ENCODE assay signal across 21 cellular contexts in the genomic region with DNA sequence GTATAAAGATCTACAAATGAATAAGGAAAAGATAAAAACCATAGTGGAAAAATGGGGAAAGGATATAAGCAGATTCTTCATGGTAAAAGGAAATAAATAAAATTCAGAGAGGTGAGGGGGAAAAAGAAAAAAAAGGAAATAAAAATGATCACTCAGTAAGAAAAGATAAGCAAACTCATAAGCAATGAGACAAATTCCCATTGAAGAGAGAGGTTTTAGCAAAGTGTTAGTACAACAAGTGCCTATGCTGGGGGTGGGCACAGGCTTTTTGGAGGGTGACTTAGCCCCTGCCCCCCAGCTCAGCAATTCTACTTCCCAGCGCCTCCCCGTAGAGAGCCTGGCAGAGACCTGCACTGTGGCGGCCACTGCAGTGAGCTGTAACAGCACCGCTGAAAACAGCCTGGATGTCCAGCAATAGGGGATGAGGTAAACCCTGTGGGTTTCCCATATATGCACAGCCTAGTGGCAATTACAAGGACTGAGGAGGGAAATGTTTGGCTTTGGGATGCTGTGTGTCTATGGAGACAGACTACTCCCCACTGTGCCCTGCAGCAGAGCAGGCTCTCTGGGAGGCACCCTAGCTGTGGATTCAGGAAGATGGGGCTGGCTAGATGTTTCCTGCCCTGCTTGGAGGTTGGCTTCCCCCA. TPM values are rescaled to one million over a fixed set of nuclear protein-coding genes. Genes with fewer than 3 reads are reported as not detected.
DNase-seq lines count a peak whose midpoint lies in the region; ATAC-seq and TF ChIP-seq lines count a peak whose summit lies in the region.
"Had no signal": no experiment of that assay in that cellular context is flagged by ENCODE, and none has a peak within 500 bp of the region (broad histone marks: within the 10 kb centered on the region; RNA-seq: fewer than 3 reads in every experiment).

No MANE protein-coding gene starts in this region.

- DNase-seq in activated T-cell treated with anti-CD3 and anti-CD28 coated beads, Interleukin-2, amount 50 U/mL, for 72 hours: no peak
- DNase-seq in activated T-cell treated with anti-CD3 and anti-CD28 coated beads, Interleukin-2, amount 50 U/mL, for 48 hours: no peak
- DNase-seq in NCI-H146 treated with DMSO at 0.1 percent for 48 hours (lab: John Stamatoyannopoulos, UW; ENCODE audit: unreplicated experiment) (peak; percentile 10), endodermal cell (peak; percentile 70), suprapubic skin (ENCODE audit: low spot score in 2 of 2) (peak; percentile 6 to 40), breast epithelium (ENCODE audit: low spot score in 2 of 2) (no peak), glutamatergic neuron (no peak)
- DNase-seq in CD8-positive, alpha-beta memory T cell: no peak
- DNase-seq: activated CD8-positive, alpha-beta T cell treated with anti-CD3 and anti-CD28 coated beads, Interleukin-2, amount 10 ng/mL, durations not matched to agents 7 days and 5 days; Calu3; kidney glomerular epithelial cell; mucosa of descending colon; NCI-H1436; NCI-H510A; PC-3; small intestine; stimulated activated naive CD4-positive, alpha-beta T cell had no signal

- 52 to 71% methylated on average over 2 to 4 of the region's 4 CpGs for WGBS in endodermal cell (ENCODE audit: insufficient coverage in 1 of 2, insufficient read length in 1 of 2), 2 experiments
- WGBS in suprapubic skin: 59% methylated on average over 3 of the region's 4 CpGs

- no peaks in the 10 kb centered on the region for H3K36me3 Mint-ChIP-seq in activated T-cell treated with anti-CD3 and anti-CD28 coated beads, Interleukin-2, amount 50 U/mL, for 72 hours (ENCODE audit: insufficient read depth in 2 of 2)
- no peaks in the 10 kb centered on the region for H3K36me3 Mint-ChIP-seq in endodermal cell (ENCODE audit: low read depth)
- H3K36me3 Mint-ChIP-seq in glutamatergic neuron (ENCODE audit: unreplicated experiment): peaks cover 5% of the 10 kb centered on the region
- H3K36me3 Mint-ChIP-seq in CD8-positive, alpha-beta memory T cell: peaks cover 0 to 3% (median under 1%) of the 10 kb centered on the region in 3 donors

- no peaks in the 10 kb centered on the region for H3K36me3 ChIP-seq in endodermal cell (ENCODE audit: control insufficient read depth, insufficient read depth, low read length)
- no peaks in the 10 kb centered on the region for H3K36me3 ChIP-seq in suprapubic skin
- H3K36me3 ChIP-seq in breast epithelium: no peaks in the 10 kb centered on the region
- H3K36me3 ChIP-seq in CD8-positive, alpha-beta memory T cell (ENCODE audit: insufficient read depth, low read length): no peaks in the 10 kb centered on the region
- H3K36me3 ChIP-seq: ascending aorta, pancreas, vagina had no signal

- TF ChIP-seq POLR2A in suprapubic skin (IDR thresholded peaks at IDR 0.05): no peak
- TF ChIP-seq POLR2A in breast epithelium (IDR thresholded peaks at IDR 0.05): no peak

- ATAC-seq in activated T-cell treated with anti-CD3 and anti-CD28 coated beads, Interleukin-2, amount 50 U/mL, for 72 hours (replicated peaks in 1 of 2): no peak
- ATAC-seq: activated CD8-positive, alpha-beta T cell treated with anti-CD3 and anti-CD28 coated beads, Interleukin-2, amount 10 ng/mL, durations not matched to agents 7 days and 5 days; mucosa of descending colon; pancreas; PC-3 had no signal

- H3K4me1 ChIP-seq in endodermal cell (ENCODE audit: control insufficient read depth, insufficient read depth, low read length) (no peaks in the 10 kb centered on the region), suprapubic skin (peaks cover 13% of the 10 kb centered on the region), breast epithelium (peaks cover 0 to 7% of the 10 kb centered on the region in 2 donors)
- peaks cover 10% of the 10 kb centered on the region for H3K4me1 ChIP-seq in CD8-positive, alpha-beta memory T cell (ENCODE audit: insufficient read depth, low read length)

- peaks cover 7% of the 10 kb centered on the region for H3K27me3 ChIP-seq in endodermal cell (ENCODE audit: control insufficient read depth, insufficient read depth, low read length, poor library complexity, severe bottlenecking)
- no peaks in the 10 kb centered on the region for H3K27me3 ChIP-seq in suprapubic skin
- H3K27me3 ChIP-seq in breast epithelium: no peaks in the 10 kb centered on the region
- H3K27me3 ChIP-seq in CD8-positive, alpha-beta memory T cell (ENCODE audit: insufficient read depth, low read length, poor library complexity, severe bottlenecking): no peaks in the 10 kb centered on the region
- H3K27me3 ChIP-seq: ascending aorta, pancreas, vagina had no signal

- H3K9me3 ChIP-seq in endodermal cell (ENCODE audit: control insufficient read depth, low read length) (no peaks in the 10 kb centered on the region), suprapubic skin (no peaks in the 10 kb centered on the region), breast epithelium (no peaks in the 10 kb centered on the region)
- H3K9me3 ChIP-seq in CD8-positive, alpha-beta memory T cell (ENCODE audit: low read length): no peaks in the 10 kb centered on the region
- H3K9me3 ChIP-seq: ascending aorta, mucosa of descending colon, pancreas, vagina had no signal

- TF ChIP-seq CTCF in endodermal cell (conservative IDR thresholded peaks at IDR 0.05) (peak; percentile 38), suprapubic skin (IDR thresholded peaks at IDR 0.05) (no peak), breast epithelium (IDR thresholded peaks at IDR 0.05) (no peak), glutamatergic neuron (IDR thresholded peaks at IDR 0.05; ENCODE audit: partially characterized antibody, unreplicated experiment) (no peak)

- H3K4me1 Mint-ChIP-seq in activated T-cell treated with anti-CD3 and anti-CD28 coated beads, Interleukin-2, amount 50 U/mL, for 72 hours (ENCODE audit: low read depth): peaks cover 19% of the 10 kb centered on the region
- H3K4me1 Mint-ChIP-seq in endodermal cell (peaks cover 14% of the 10 kb centered on the region), glutamatergic neuron (ENCODE audit: low read depth, unreplicated experiment) (peaks cover 6% of the 10 kb centered on the region)
- H3K4me1 Mint-ChIP-seq in CD8-positive, alpha-beta memory T cell: peaks cover 13 to 23% (median 14%) of the 10 kb centered on the region in 3 donors

- no peak for TF ChIP-seq EP300 in suprapubic skin (IDR thresholded peaks at IDR 0.05)

- no peaks in the 10 kb centered on the region for H3K27me3 Mint-ChIP-seq in activated T-cell treated with anti-CD3 and anti-CD28 coated beads, Interleukin-2, amount 50 U/mL, for 72 hours (ENCODE audit: low read depth)
- H3K27me3 Mint-ChIP-seq in endodermal cell (ENCODE audit: insufficient read depth) (peaks cover 11% of the 10 kb centered on the region), glutamatergic neuron (ENCODE audit: unreplicated experiment) (no peaks in the 10 kb centered on the region)
- H3K27me3 Mint-ChIP-seq in CD8-positive, alpha-beta memory T cell: peaks cover 0 to 6% of the 10 kb centered on the region in 2 donors

- intact Hi-C loops in breast epithelium (cut with DNase I; ENCODE audit: low total_unique reads): no loop called here

- H3K4me3 Mint-ChIP-seq in activated T-cell treated with anti-CD3 and anti-CD28 coated beads, Interleukin-2, amount 50 U/mL, for 72 hours: no peak overlapping the region
- H3K4me3 Mint-ChIP-seq in endodermal cell (no peak overlapping the region), glutamatergic neuron (ENCODE audit: unreplicated experiment) (no peak overlapping the region)
- H3K4me3 Mint-ChIP-seq in CD8-positive, alpha-beta memory T cell: peak overlapping the region in 2 of 7 donors; percentile 38 to 51
- H3K4me3 Mint-ChIP-seq: activated CD8-positive, alpha-beta T cell treated with anti-CD3 and anti-CD28 coated beads, Interleukin-2, amount 10 ng/mL, durations not matched to agents 7 days and 5 days had no signal

- H3K4me3 ChIP-seq in endodermal cell (ENCODE audit: low read length) (no peak overlapping the region), suprapubic skin (no peak overlapping the region), breast epithelium (no peak overlapping the region)
- H3K4me3 ChIP-seq in CD8-positive, alpha-beta memory T cell (ENCODE audit: low read length): no peak overlapping the region
- H3K4me3 ChIP-seq: ascending aorta, mucosa of descending colon, pancreas, vagina had no signal

- peak overlapping the region; percentile 83 for H3K27ac Mint-ChIP-seq in activated T-cell treated with anti-CD3 and anti-CD28 coated beads, Interleukin-2, amount 50 U/mL, for 72 hours
- H3K27ac Mint-ChIP-seq in endodermal cell: peak overlapping the region; percentile 64
- no peak overlapping the region for H3K27ac Mint-ChIP-seq in glutamatergic neuron (ENCODE audit: unreplicated experiment)
- peak overlapping the region in 2 of 8 donors; percentile 49 to 62 for H3K27ac Mint-ChIP-seq in CD8-positive, alpha-beta memory T cell
- H3K27ac Mint-ChIP-seq: activated CD8-positive, alpha-beta T cell treated with anti-CD3 and anti-CD28 coated beads, Interleukin-2, amount 10 ng/mL, durations not matched to agents 7 days and 5 days had no signal

- no peaks in the 10 kb centered on the region for H3K9me3 Mint-ChIP-seq in activated T-cell treated with anti-CD3 and anti-CD28 coated beads, Interleukin-2, amount 50 U/mL, for 72 hours
- no peaks in the 10 kb centered on the region for H3K9me3 Mint-ChIP-seq in endodermal cell
- H3K9me3 Mint-ChIP-seq in glutamatergic neuron (ENCODE audit: unreplicated experiment): peaks cover 3% of the 10 kb centered on the region
- H3K9me3 Mint-ChIP-seq in CD8-positive, alpha-beta memory T cell: no peaks in the 10 kb centered on the region

- no peak overlapping the region for H3K27ac ChIP-seq in endodermal cell (ENCODE audit: low read depth, low read length)
- H3K27ac ChIP-seq in suprapubic skin: no peak overlapping the region
- H3K27ac ChIP-seq in breast epithelium: no peak overlapping the region
- no peak overlapping the region for H3K27ac ChIP-seq in CD8-positive, alpha-beta memory T cell (ENCODE audit: low read depth, low read length)
- H3K27ac ChIP-seq: ascending aorta, HL-60, pancreas, vagina had no signal

- CTCF ChIA-PET in CD8-positive, alpha-beta memory T cell (lab: Charles Lee): no interaction called here

- POLR2A ChIA-PET in CD8-positive, alpha-beta memory T cell (lab: Charles Lee): no interaction called here

- no peak overlapping the region for H3K9ac ChIP-seq in endodermal cell (ENCODE audit: extremely low read depth, low read length, poor library complexity, severe bottlenecking)

RNA-seq across cellular contexts. Expression of gene SFMBT1, which starts 23.7 kb away (rescaled TPM):
- 10 to 100 TPM; 24.9 to 26.3 TPM for total RNA-seq in activated T-cell treated with anti-CD3 and anti-CD28 coated beads, Interleukin-2, amount 50 U/mL, for 72 hours
- total RNA-seq in endodermal cell: 10 to 100 TPM in 1 of 2 donors, 1 to 10 TPM in 1; 6.9 to 10.3 TPM
- 8.2 TPM for polyA plus RNA-seq in endodermal cell (2013, experiment 1 of 2)
- polyA plus RNA-seq in endodermal cell (2013, experiment 2 of 2): 7.4 TPM
- 10 to 100 TPM in 3 of 4 donors, 1 to 10 TPM in 1; 9.7 to 25.5 (median 13.1) TPM for total RNA-seq in suprapubic skin
- total RNA-seq in breast epithelium: 10 to 100 TPM; 17.9 to 35.1 (median 30.2) TPM
- 6.5 TPM for total RNA-seq in glutamatergic neuron (ENCODE audit: unreplicated experiment)
- total RNA-seq in CD8-positive, alpha-beta memory T cell: 10 to 100 TPM; 18.3 to 21.0 TPM
- 17.0 TPM for polyA plus RNA-seq in CD8-positive, alpha-beta memory T cell

Comparison
In these comparisons a context has a peak if more than half of its experiments do, and no peak if none do; other contexts are left out.
1. DNase-seq: peak in NCI-H146 treated with DMSO at 0.1 percent for 48 hours (single experiment), endodermal cell (single experiment) and suprapubic skin (2 of 2); none in activated T-cell treated with anti-CD3 and anti-CD28 coated beads, Interleukin-2, amount 50 U/mL, for 72 hours (0 of 2), activated T-cell treated with anti-CD3 and anti-CD28 coated beads, Interleukin-2, amount 50 U/mL, for 48 hours (0 of 2), breast epithelium (0 of 2), glutamatergic neuron (single experiment) and CD8-positive, alpha-beta memory T cell (0 of 5).